In genomic region chr11:73053964-73054363, GRCh38 we compare ENCODE assay signal across 20 cellular contexts.
"Had no signal": no experiment of that assay in that cellular context is flagged by ENCODE, and none has a peak within 500 bp of the region (broad histone marks: within the 10 kb centered on the region; RNA-seq: fewer than 3 reads in every experiment).

No MANE protein-coding gene starts in this region.

- H3K36me3 ChIP-seq: ascending aorta, gastroesophageal sphincter, heart left ventricle, prostate gland, right atrium auricular region, transverse colon, vagina had no signal

- ATAC-seq: activated naive CD8-positive, alpha-beta T cell treated with anti-CD3 and anti-CD28 coated beads, Interleukin-2, amount 50 U/mL, for 24 hours; gastroesophageal sphincter; heart left ventricle; left lobe of liver had no signal

- FAIRE-seq: kidney had no signal

- H3K4me3 ChIP-seq: ascending aorta, coronary artery, gastroesophageal sphincter, heart left ventricle, prostate gland, right atrium auricular region, transverse colon, vagina had no signal

- H3K4me3 Mint-ChIP-seq: activated CD4-positive, alpha-beta T cell treated with anti-CD3 and anti-CD28 coated beads, Interleukin-2, amount 10 ng/mL, durations not matched to agents 7 days and 5 days; activated naive CD4-positive, alpha-beta T cell treated with anti-CD3 and anti-CD28 coated beads, Interleukin-2, amount 10 ng/mL, durations not matched to agents 7 days and 5 days; activated naive CD8-positive, alpha-beta T cell treated with anti-CD3 and anti-CD28 coated beads, Interleukin-2, amount 50 U/mL, for 24 hours; neural crest cell; stimulated activated naive CD8-positive, alpha-beta T cell treated with anti-CD3 and anti-CD28 coated beads, Interleukin-15, Interleukin-2, amounts not matched to agents 100 ng/mL and 50 ng/mL, for 24 hours had no signal

- H3K4me1 ChIP-seq: prostate gland, vagina had no signal

- H3K9me3 ChIP-seq: ascending aorta, gastroesophageal sphincter, heart left ventricle, prostate gland, right atrium auricular region, transverse colon, vagina had no signal

- H3K27me3 Mint-ChIP-seq: activated CD4-positive, alpha-beta T cell treated with anti-CD3 and anti-CD28 coated beads, Interleukin-2, amount 10 ng/mL, durations not matched to agents 7 days and 5 days; activated naive CD4-positive, alpha-beta T cell treated with anti-CD3 and anti-CD28 coated beads, Interleukin-2, amount 10 ng/mL, durations not matched to agents 7 days and 5 days; activated naive CD8-positive, alpha-beta T cell treated with anti-CD3 and anti-CD28 coated beads, Interleukin-2, amount 50 U/mL, for 24 hours; stimulated activated naive CD8-positive, alpha-beta T cell treated with anti-CD3 and anti-CD28 coated beads, Interleukin-15, Interleukin-2, amounts not matched to agents 100 ng/mL and 50 ng/mL, for 24 hours had no signal

- H3K27ac Mint-ChIP-seq: activated CD4-positive, alpha-beta T cell treated with anti-CD3 and anti-CD28 coated beads, Interleukin-2, amount 10 ng/mL, durations not matched to agents 7 days and 5 days; activated naive CD4-positive, alpha-beta T cell treated with anti-CD3 and anti-CD28 coated beads, Interleukin-2, amount 10 ng/mL, durations not matched to agents 7 days and 5 days; activated naive CD8-positive, alpha-beta T cell treated with anti-CD3 and anti-CD28 coated beads, Interleukin-2, amount 50 U/mL, for 24 hours; stimulated activated naive CD8-positive, alpha-beta T cell treated with anti-CD3 and anti-CD28 coated beads, Interleukin-15, Interleukin-2, amounts not matched to agents 100 ng/mL and 50 ng/mL, for 24 hours had no signal

- H3K27me3 ChIP-seq: ascending aorta, gastroesophageal sphincter, heart left ventricle, right atrium auricular region, transverse colon, vagina had no signal

- DNase-seq: activated CD4-positive, alpha-beta T cell treated with anti-CD3 and anti-CD28 coated beads, Interleukin-2, amount 10 ng/mL, durations not matched to agents 7 days and 5 days; activated CD8-positive, alpha-beta memory T cell treated with anti-CD3 and anti-CD28 coated beads, Interleukin-2, amount 50 U/mL, for 4 hours; activated effector memory CD4-positive, alpha-beta T cell treated with Interleukin-2 at 50 U/mL for 16 hours; activated naive CD4-positive, alpha-beta T cell treated with anti-CD3 and anti-CD28 coated beads, Interleukin-2, amount 10 ng/mL, durations not matched to agents 7 days and 5 days; activated naive CD8-positive, alpha-beta T cell treated with anti-CD3 and anti-CD28 coated beads, Interleukin-2, amount 50 U/mL, for 24 hours; activated T-cell treated with anti-CD3 and anti-CD28 coated beads, Interleukin-2, amount 50 U/mL, for 48 hours; heart left ventricle; kidney; stimulated activated CD4-positive, alpha-beta T cell treated with anti-CD3 and anti-CD28 coated beads, Interleukin-2, amount 100 ng/mL, for 24 hours; T1000; transverse colon had no signal

- H3K27ac ChIP-seq: ascending aorta, coronary artery, gastroesophageal sphincter, heart left ventricle, prostate gland, right atrium auricular region, transverse colon, vagina had no signal

- H3K9me3 Mint-ChIP-seq: activated CD4-positive, alpha-beta T cell treated with anti-CD3 and anti-CD28 coated beads, Interleukin-2, amount 10 ng/mL, durations not matched to agents 7 days and 5 days; activated naive CD4-positive, alpha-beta T cell treated with anti-CD3 and anti-CD28 coated beads, Interleukin-2, amount 10 ng/mL, durations not matched to agents 7 days and 5 days; neural crest cell had no signal
